ENCODE assay signal across 10 cellular contexts in genomic region chr20:63699466-63700198, GRCh38. TPM values are rescaled to one million over a fixed set of nuclear protein-coding genes. Genes with fewer than 3 reads are reported as not detected.
DNase-seq lines count a peak whose midpoint lies in the region; ATAC-seq and TF ChIP-seq lines count a peak whose summit lies in the region.
"Had no signal": no experiment of that assay in that cellular context is flagged by ENCODE, and none has a peak within 500 bp of the region (broad histone marks: within the 10 kb centered on the region; RNA-seq: fewer than 3 reads in every experiment).

No MANE protein-coding gene starts in this region.

- no CpG with 5 or more reads among the region's 24 CpGs for WGBS in neuronal stem cell (ENCODE audit: extremely low coverage in 2 of 2, insufficient read length in 2 of 2, insufficient replicate concordance in 1 of 2), 2 donors

- no peaks in the 10 kb centered on the region for H3K9me2 ChIP-seq in OCI-LY7 (ENCODE audit: insufficient read depth, low read length)

- no peaks in the 10 kb centered on the region for H3K36me3 Mint-ChIP-seq in immature natural killer cell

- no peaks in the 10 kb centered on the region for H4K20me1 ChIP-seq in OCI-LY7 (ENCODE audit: insufficient read depth, low read length)

- H3K4me3 ChIP-seq in BE2C (ENCODE audit: low read depth, low read length) (no peak overlapping the region), OCI-LY7 (ENCODE audit: low read depth, low read length, poor library complexity, severe bottlenecking) (no peak overlapping the region), dorsolateral prefrontal cortex (peak overlapping the region in 1 of 59 donors; percentile 46), neuronal stem cell (ENCODE audit: low read length in 2 of 2) (no peak overlapping the region)
- H3K4me3 ChIP-seq: vagina had no signal

- no peaks in the 10 kb centered on the region for H3K9me3 Mint-ChIP-seq in immature natural killer cell

- no peak overlapping the region for H2BK12ac ChIP-seq in neuronal stem cell (ENCODE audit: low read length)

- peak overlapping the region; percentile 56 for H2AK5ac ChIP-seq in neuronal stem cell (ENCODE audit: low read depth, low read length)

- H3K4me3 Mint-ChIP-seq in immature natural killer cell = no peak overlapping the region

- H3K27ac Mint-ChIP-seq in immature natural killer cell = no peak overlapping the region

- H3K4me1 ChIP-seq in BE2C = peaks cover 44% of the 10 kb centered on the region
- peaks cover 9% of the 10 kb centered on the region for H3K4me1 ChIP-seq in OCI-LY7 (ENCODE audit: insufficient read depth, low read length, poor library complexity, severe bottlenecking)
- H3K4me1 ChIP-seq in neuronal stem cell (ENCODE audit: control insufficient read depth in 2 of 2, insufficient read depth in 1 of 2, low read depth in 1 of 2, low read length in 2 of 2) = peaks cover 7 to 14% of the 10 kb centered on the region in 2 donors

- H3K4me1 Mint-ChIP-seq in immature natural killer cell = peaks cover under 1 to 10% of the 10 kb centered on the region in 2 donors

- BruUV-seq in OCI-LY7 (replicated peaks; lab: Mats Ljungman, UMichigan) = TSS peak; percentile 82

- H3K4me2 ChIP-seq in OCI-LY7 (ENCODE audit: low read length) = no peak overlapping the region
- no peak overlapping the region for H3K4me2 ChIP-seq in neuronal stem cell (ENCODE audit: insufficient read depth, low read length, poor library complexity, severe bottlenecking)

- no peak overlapping the region for H2BK5ac ChIP-seq in neuronal stem cell (ENCODE audit: low read length)

- POLR2A ChIA-PET in OCI-LY7 (lab: Charles Lee) = no interaction called here

- peak; percentile 37 for DNase-seq in BE2C
- no peak for DNase-seq in OCI-LY7 (ENCODE audit: low spot score)
- DNase-seq in dorsolateral prefrontal cortex = peak in 3 of 10 donors; percentile 16 to 45 (median 35)
- no peak for DNase-seq in neuronal stem cell (ENCODE audit: low spot score)
- DNase-seq in A172 (ENCODE audit: low spot score) = no peak
- DNase-seq in immature natural killer cell = no peak
- no peak for DNase-seq in NCI-H1048 (lab: John Stamatoyannopoulos, UW)
- DNase-seq: retina had no signal

- peak overlapping the region; percentile 22 for H3K23ac ChIP-seq in neuronal stem cell (ENCODE audit: low read depth, low read length, poor library complexity)

- no peak overlapping the region for H2BK15ac ChIP-seq in neuronal stem cell (ENCODE audit: low read length)

- H3K4ac ChIP-seq in neuronal stem cell (ENCODE audit: low read length) = no peak overlapping the region

- no peak for TF ChIP-seq CTCF in BE2C (IDR thresholded peaks at IDR 0.05; ENCODE audit: low read depth, low read length)
- no peak for TF ChIP-seq CTCF in OCI-LY7 (conservative IDR thresholded peaks at IDR 0.05; ENCODE audit: low read length)
- TF ChIP-seq CTCF in dorsolateral prefrontal cortex (IDR thresholded peaks at IDR 0.05 in 54 of 56, conservative IDR thresholded peaks at IDR 0.05 in 2 of 56; ENCODE audit: low read depth in 1 of 56, partially characterized antibody in 56 of 56) = no peak

- no peaks in the 10 kb centered on the region for H3K9me3 ChIP-seq in BE2C
- no peaks in the 10 kb centered on the region for H3K9me3 ChIP-seq in OCI-LY7 (ENCODE audit: low read length)
- H3K9me3 ChIP-seq in neuronal stem cell (replicated peaks in 1 of 2; ENCODE audit: control insufficient read depth in 2 of 2, insufficient read depth in 1 of 2, low read depth in 1 of 2, low read length in 2 of 2) = no peaks in the 10 kb centered on the region
- H3K9me3 ChIP-seq: vagina had no signal

- no peak overlapping the region for H4K8ac ChIP-seq in neuronal stem cell (ENCODE audit: low read depth, low read length)

- peaks cover 7 to 14% (median 9%) of the 10 kb centered on the region in 3 donors for H3K27me3 Mint-ChIP-seq in immature natural killer cell (ENCODE audit: low read depth in 3 of 3)

- H3K79me1 ChIP-seq in neuronal stem cell (ENCODE audit: low read depth, low read length) = peaks cover 8% of the 10 kb centered on the region

- H2AFZ ChIP-seq in OCI-LY7 (ENCODE audit: low read length) (no peak overlapping the region), neuronal stem cell (ENCODE audit: low read length) (no peak overlapping the region)

- no peak overlapping the region for H3K14ac ChIP-seq in neuronal stem cell (ENCODE audit: low read length)

- H3K27me3 ChIP-seq in BE2C (no peaks in the 10 kb centered on the region), dorsolateral prefrontal cortex (no peaks in the 10 kb centered on the region), neuronal stem cell (ENCODE audit: control insufficient read depth in 3 of 3, insufficient read depth in 3 of 3, low read depth in 1 of 3, low read length in 3 of 3) (no peaks in the 10 kb centered on the region)
- H3K27me3 ChIP-seq: vagina had no signal

- CTCF ChIA-PET in OCI-LY7 (lab: Charles Lee; ENCODE audit: unreplicated experiment) = no interaction called here

- no peak overlapping the region for H4K91ac ChIP-seq in neuronal stem cell (ENCODE audit: low read depth, low read length, poor library complexity)

- no peak overlapping the region for H3K27ac ChIP-seq in OCI-LY7 (ENCODE audit: low read depth, low read length, poor library complexity, severe bottlenecking)
- peak overlapping the region in 34 of 59 donors; percentile 12 to 82 (median 59) for H3K27ac ChIP-seq in dorsolateral prefrontal cortex
- no peak overlapping the region for H3K27ac ChIP-seq in neuronal stem cell (replicated peaks; ENCODE audit: low read length)
- H3K27ac ChIP-seq: vagina had no signal

- intact Hi-C loops in OCI-LY7 (cut with micrococcal nuclease; ENCODE audit: unreplicated experiment) (no loop called here), dorsolateral prefrontal cortex (cut with DNase I) (loop anchor here in 1 of 2 donors (10.0 kb wide), 1 partner anchor 165 kb away; the partner anchor contains the start of genes ABHD16B and TPD52L2)

- H3K9ac ChIP-seq in neuronal stem cell (ENCODE audit: low read depth, low read length, poor library complexity) = peak overlapping the region; percentile 77

- H2BK120ac ChIP-seq in neuronal stem cell (ENCODE audit: low read depth, low read length) = no peak overlapping the region

- H3K79me2 ChIP-seq in OCI-LY7 (ENCODE audit: insufficient read depth, low read depth, low read length) = no peaks in the 10 kb centered on the region

- no peak for ATAC-seq in HG03354 (IDR thresholded peaks at IDR 0.05; ENCODE audit: poor library complexity, severe bottlenecking, unreplicated experiment)

- H3K18ac ChIP-seq in neuronal stem cell (ENCODE audit: low read length) = no peak overlapping the region

- H3K36me3 ChIP-seq in BE2C = peaks cover 3% of the 10 kb centered on the region; the same call in 1 of the 2 replicates
- peaks cover 42% of the 10 kb centered on the region for H3K36me3 ChIP-seq in OCI-LY7 (ENCODE audit: insufficient read depth, low read length)
- H3K36me3 ChIP-seq in neuronal stem cell (replicated peaks in 1 of 2; ENCODE audit: control insufficient read depth in 2 of 2, insufficient read depth in 2 of 2, low read length in 2 of 2) = peaks cover 7 to 47% of the 10 kb centered on the region in 2 donors

RNA-seq across cellular contexts. Expression of gene TNFRSF6B, which starts 3.2 kb away (rescaled TPM):
- polyA plus RNA-seq in BE2C (2012; ENCODE audit: insufficient read depth, insufficient read length, low read depth) = not detected
- 1.4 and 6.6 TPM in 2 replicates for total RNA-seq in OCI-LY7 (2014; rRNA removed; shearing (Covaris generic))
- total RNA-seq in OCI-LY7 (2022) (1.0 TPM in 1 of 2 replicates, not detected in the other), dorsolateral prefrontal cortex (10 to 100 TPM in 54 of 120 experiments, 1 to 10 TPM in 59, under 1 TPM in 3, not detected in 4; 0.70 to 53.7 (median 9.1) TPM)
- 0.70 TPM for polyA plus RNA-seq in neuronal stem cell (2013, experiment 1 of 2)
- polyA plus RNA-seq in neuronal stem cell (2013, experiment 2 of 2) = 0.90 TPM
- 2.4 and 3.4 TPM in 2 replicates for total RNA-seq in A172 (2014; rRNA removed; shearing (Covaris generic))
- polyA plus RNA-seq in immature natural killer cell = not detected

RNA-seq across cellular contexts. Expression of gene ARFRP1, which starts 8.1 kb away (rescaled TPM):
- polyA plus RNA-seq in BE2C (2012; ENCODE audit: insufficient read depth, insufficient read length, low read depth) = 115 TPM
- 47.9 and 53.3 TPM in 2 replicates for total RNA-seq in OCI-LY7 (2014; rRNA removed; shearing (Covaris generic))
- total RNA-seq in OCI-LY7 (2022) = 82.1 and 85.6 TPM in 2 replicates
- total RNA-seq in dorsolateral prefrontal cortex = 10 to 100 TPM; 37.8 to 65.5 (median 48.4) TPM
- 8.8 TPM for polyA plus RNA-seq in neuronal stem cell (2013, experiment 1 of 2)
- 8.0 TPM for polyA plus RNA-seq in neuronal stem cell (2013, experiment 2 of 2)
- total RNA-seq in A172 (2014; rRNA removed; shearing (Covaris generic)) = 61.1 and 65.7 TPM in 2 replicates
- 10 to 100 TPM; 43.0 to 72.7 (median 54.3) TPM for polyA plus RNA-seq in immature natural killer cell

RNA-seq across cellular contexts. Expression of gene ZGPAT, which starts 8.2 kb away (rescaled TPM):
- 122 TPM for polyA plus RNA-seq in BE2C (2012; ENCODE audit: insufficient read depth, insufficient read length, low read depth)
- 43.1 and 43.9 TPM in 2 replicates for total RNA-seq in OCI-LY7 (2014; rRNA removed; shearing (Covaris generic))
- total RNA-seq in OCI-LY7 (2022) (50.8 and 55.4 TPM in 2 replicates), dorsolateral prefrontal cortex (10 to 100 TPM; 18.4 to 46.9 (median 28.4) TPM)
- 11.0 TPM for polyA plus RNA-seq in neuronal stem cell (2013, experiment 1 of 2)
- 11.0 TPM for polyA plus RNA-seq in neuronal stem cell (2013, experiment 2 of 2)
- 29.8 and 33.2 TPM in 2 replicates for total RNA-seq in A172 (2014; rRNA removed; shearing (Covaris generic))
- 10 to 100 TPM; 26.6 to 64.1 (median 33.9) TPM for polyA plus RNA-seq in immature natural killer cell

RNA-seq across cellular contexts. Expression of gene LIME1, which starts 36.8 kb away (rescaled TPM):
- polyA plus RNA-seq in BE2C (2012; ENCODE audit: insufficient read depth, insufficient read length, low read depth) = 49.0 TPM
- total RNA-seq in OCI-LY7 (2014; rRNA removed; shearing (Covaris generic)) = 66.3 and 76.4 TPM in 2 replicates
- total RNA-seq in OCI-LY7 (2022) = 67.9 and 75.6 TPM in 2 replicates
- 10 to 100 TPM in 115 of 120 experiments, 1 to 10 TPM in 5; 7.8 to 33.9 (median 16.9) TPM for total RNA-seq in dorsolateral prefrontal cortex
- polyA plus RNA-seq in neuronal stem cell (2013, experiment 1 of 2) = 3.2 TPM
- polyA plus RNA-seq in neuronal stem cell (2013, experiment 2 of 2) = 2.9 TPM
- 53.8 and 59.0 TPM in 2 replicates for total RNA-seq in A172 (2014; rRNA removed; shearing (Covaris generic))
- 100 to 1,000 TPM; 177 to 227 (median 180) TPM for polyA plus RNA-seq in immature natural killer cell

RNA-seq across cellular contexts. Expression of gene SLC2A4RG, which starts 39.9 kb away (rescaled TPM):
- 89.5 TPM for polyA plus RNA-seq in BE2C (2012; ENCODE audit: insufficient read depth, insufficient read length, low read depth)
- total RNA-seq in OCI-LY7 (2014; rRNA removed; shearing (Covaris generic)) = 69.8 and 77.9 TPM in 2 replicates
- total RNA-seq in OCI-LY7 (2022) (110 and 113 TPM in 2 replicates), dorsolateral prefrontal cortex (10 to 100 TPM; 15.1 to 78.0 (median 33.5) TPM)
- polyA plus RNA-seq in neuronal stem cell (2013, experiment 1 of 2) = 43.6 TPM
- 43.1 TPM for polyA plus RNA-seq in neuronal stem cell (2013, experiment 2 of 2)
- total RNA-seq in A172 (2014; rRNA removed; shearing (Covaris generic)) = 88.0 and 97.9 TPM in 2 replicates
- polyA plus RNA-seq in immature natural killer cell = 1 to 10 TPM; 1.5 to 3.6 (median 3.2) TPM

Comparison
In these comparisons a context has a peak if more than half of its experiments do, and no peak if none do; other contexts are left out.
1. H3K27ac ChIP-seq: peak in dorsolateral prefrontal cortex (34 of 59); none in OCI-LY7 (single experiment) and neuronal stem cell (single experiment).